In genomic region chr22:29190051-29190450, GRCh38 we compare ENCODE assay signal across 17 cellular contexts. TPM values are rescaled to one million over a fixed set of nuclear protein-coding genes. Genes with fewer than 3 reads are reported as not detected.
DNase-seq lines count a peak whose midpoint lies in the region; ATAC-seq, FAIRE-seq and TF ChIP-seq lines count a peak whose summit lies in the region.
"Had no signal": no experiment of that assay in that cellular context is flagged by ENCODE, and none has a peak within 500 bp of the region (broad histone marks: within the 10 kb centered on the region; RNA-seq: fewer than 3 reads in every experiment).

No MANE protein-coding gene starts in this region.

- no peak overlapping the region for H3K27ac ChIP-seq in kidney (ENCODE audit: low read depth in 2 of 2, low read length in 2 of 2)
- H3K27ac ChIP-seq in gastrocnemius medialis: no peak overlapping the region
- H3K27ac ChIP-seq in heart right ventricle: no peak overlapping the region
- H3K27ac ChIP-seq: BLaER1 had no signal

- H3K4me3 ChIP-seq in Loucy (ENCODE audit: low read length, poor library complexity, severe bottlenecking) (no peak overlapping the region), kidney (ENCODE audit: low read length in 2 of 2) (no peak overlapping the region), gastrocnemius medialis (no peak overlapping the region), heart right ventricle (no peak overlapping the region)
- H3K4me3 ChIP-seq: BLaER1 had no signal

- peaks cover 0 to 5% (median 0%) of the 10 kb centered on the region in 3 donors for H3K27me3 Mint-ChIP-seq in CD14-positive monocyte (ENCODE audit: low read depth in 3 of 3)

- no peaks in the 10 kb centered on the region for H3K79me2 ChIP-seq in Loucy (ENCODE audit: insufficient read depth, low read length)

- in situ Hi-C loops in gastrocnemius medialis (cut with MboI; ENCODE audit: low sequenced_read_pairs in 4 of 4): no loop called here

- H3K36me3 ChIP-seq in Loucy (ENCODE audit: insufficient read depth, low read length) (no peaks in the 10 kb centered on the region), kidney (ENCODE audit: control insufficient read depth in 1 of 2, insufficient read depth in 2 of 2, low read length in 2 of 2) (no peaks in the 10 kb centered on the region), gastrocnemius medialis (no peaks in the 10 kb centered on the region), heart right ventricle (no peaks in the 10 kb centered on the region)
- H3K36me3 ChIP-seq: BLaER1 had no signal

- peak overlapping the region; percentile 15 for H3K9ac ChIP-seq in Loucy (ENCODE audit: low read depth, low read length, poor library complexity, severe bottlenecking)
- H3K9ac ChIP-seq in kidney (ENCODE audit: low read length in 2 of 2): no peak overlapping the region
- H3K9ac ChIP-seq: BLaER1 had no signal

- H3K9me2 ChIP-seq in Loucy (replicated peaks; ENCODE audit: low read depth, low read length): no peaks in the 10 kb centered on the region

- H3K4me1 Mint-ChIP-seq in CD14-positive monocyte: no peaks in the 10 kb centered on the region
- H3K4me1 Mint-ChIP-seq in stimulated activated effector memory CD8-positive, alpha-beta T cell treated with anti-CD3 and anti-CD28 coated beads, Interleukin-12 subunit alpha, Interleukin-12 subunit beta, amount 100 ng/mL, for 72 hours: no peaks in the 10 kb centered on the region
- H3K4me1 Mint-ChIP-seq: CD4-positive, CD25-positive, alpha-beta regulatory T cell had no signal

- H3K27ac Mint-ChIP-seq in CD14-positive monocyte: peak overlapping the region in 1 of 7 donors; percentile 50
- H3K27ac Mint-ChIP-seq in stimulated activated effector memory CD8-positive, alpha-beta T cell treated with anti-CD3 and anti-CD28 coated beads, Interleukin-12 subunit alpha, Interleukin-12 subunit beta, amount 100 ng/mL, for 72 hours: peak overlapping the region; percentile 3
- H3K27ac Mint-ChIP-seq: CD4-positive, CD25-positive, alpha-beta regulatory T cell had no signal

- H3K9me3 Mint-ChIP-seq in CD14-positive monocyte: peaks cover 0 to 5% (median 3%) of the 10 kb centered on the region in 7 donors
- H3K9me3 Mint-ChIP-seq in stimulated activated effector memory CD8-positive, alpha-beta T cell treated with anti-CD3 and anti-CD28 coated beads, Interleukin-12 subunit alpha, Interleukin-12 subunit beta, amount 100 ng/mL, for 72 hours: no peaks in the 10 kb centered on the region

- H3K4me1 ChIP-seq in Loucy (ENCODE audit: insufficient read depth, low read length, poor library complexity, severe bottlenecking) (peaks cover 11% of the 10 kb centered on the region), kidney (ENCODE audit: control insufficient read depth in 1 of 2, insufficient read depth in 1 of 2, low read depth in 1 of 2, low read length in 2 of 2) (peaks cover 0 to 2% of the 10 kb centered on the region in 2 donors), gastrocnemius medialis (no peaks in the 10 kb centered on the region), heart right ventricle (peaks cover 0 to under 1% (median 0%) of the 10 kb centered on the region in 9 donors)

- no peak for TF ChIP-seq POLR2A in gastrocnemius medialis (IDR thresholded peaks at IDR 0.05)

- no peaks in the 10 kb centered on the region for H3K36me3 Mint-ChIP-seq in CD14-positive monocyte
- no peaks in the 10 kb centered on the region for H3K36me3 Mint-ChIP-seq in stimulated activated effector memory CD8-positive, alpha-beta T cell treated with anti-CD3 and anti-CD28 coated beads, Interleukin-12 subunit alpha, Interleukin-12 subunit beta, amount 100 ng/mL, for 72 hours
- H3K36me3 Mint-ChIP-seq: CD4-positive, CD25-positive, alpha-beta regulatory T cell had no signal

- no peak for ATAC-seq in stimulated activated effector memory CD8-positive, alpha-beta T cell treated with anti-CD3 and anti-CD28 coated beads, Interleukin-12 subunit alpha, Interleukin-12 subunit beta, amount 100 ng/mL, for 72 hours
- no peak for ATAC-seq in gastrocnemius medialis
- ATAC-seq in heart right ventricle: no peak

- intact Hi-C loops in CD14-positive monocyte (cut with micrococcal nuclease) (no loop called here), kidney (cut with DNase I) (no loop called here), gastrocnemius medialis (cut with DNase I; ENCODE audit: low total_unique reads) (no loop called here), heart right ventricle (cut with DNase I) (no loop called here)

- H3K9me3 ChIP-seq in Loucy (ENCODE audit: insufficient read depth, low read depth, low read length): 0 out of 2 replicates have a peak, but pooled peaks cover 3% of the 10 kb centered on the region
- H3K9me3 ChIP-seq in kidney (ENCODE audit: control insufficient read depth in 1 of 2, low read length in 2 of 2): no peaks in the 10 kb centered on the region
- no peaks in the 10 kb centered on the region for H3K9me3 ChIP-seq in gastrocnemius medialis
- peaks cover 0 to 9% (median 0%) of the 10 kb centered on the region in 11 donors for H3K9me3 ChIP-seq in heart right ventricle
- H3K9me3 ChIP-seq: BLaER1 had no signal

- no peaks in the 10 kb centered on the region; the same call in 1 of the 2 replicates for H3F3A ChIP-seq in Loucy (ENCODE audit: low read depth)

- FAIRE-seq in kidney (lab: Jason Lieb, UNC): no peak
- FAIRE-seq: GM12891, GM19239 had no signal

- no peak for TF ChIP-seq CTCF in CD14-positive monocyte (IDR thresholded peaks at IDR 0.05)
- TF ChIP-seq CTCF in Loucy (conservative IDR thresholded peaks at IDR 0.05; ENCODE audit: low read length): no peak
- TF ChIP-seq CTCF in kidney (IDR thresholded peaks at IDR 0.05; ENCODE audit: borderline replicate concordance, extremely low read depth, insufficient read depth): no peak
- TF ChIP-seq CTCF in GM10266 (IDR thresholded peaks at IDR 0.05; ENCODE audit: control insufficient read depth, insufficient read depth, low read depth, missing control alignments): no peak
- no peak for TF ChIP-seq CTCF in gastrocnemius medialis (IDR thresholded peaks at IDR 0.05 in 4 of 5, conservative IDR thresholded peaks at IDR 0.05 in 1 of 5)
- TF ChIP-seq CTCF in heart right ventricle (IDR thresholded peaks at IDR 0.05): no peak

- WGBS in heart right ventricle, 2 donors: 79 to 85% methylated on average over 8 of the region's 8 CpGs

- H4K20me1 ChIP-seq in Loucy (ENCODE audit: insufficient read depth, low read length, poor library complexity, severe bottlenecking): no peaks in the 10 kb centered on the region

- no peaks in the 10 kb centered on the region for H3K27me3 ChIP-seq in Loucy (ENCODE audit: insufficient read depth, low read length, poor library complexity, severe bottlenecking)
- no peaks in the 10 kb centered on the region for H3K27me3 ChIP-seq in gastrocnemius medialis
- no peaks in the 10 kb centered on the region for H3K27me3 ChIP-seq in heart right ventricle

- DNase-seq in CD14-positive monocyte (ENCODE audit: low spot score) (peak; percentile 34), kidney (peak; percentile 58), GM10266 (ENCODE audit: extremely low spot score) (no peak), gastrocnemius medialis (no peak), heart right ventricle (no peak)
- no peak for DNase-seq in stimulated activated effector memory CD8-positive, alpha-beta T cell treated with anti-CD3 and anti-CD28 coated beads, Interleukin-12 subunit alpha, Interleukin-12 subunit beta, amount 100 ng/mL, for 72 hours (ENCODE audit: low spot score in 2 of 2)
- DNase-seq: 8988T; AML-193; CD4-positive, CD25-positive, alpha-beta regulatory T cell; DMS 273 treated with DMSO at 0.1 percent for 48 hours; GOT3; H9 had no signal

- no peak overlapping the region for H3K4me3 Mint-ChIP-seq in CD14-positive monocyte
- no peak overlapping the region for H3K4me3 Mint-ChIP-seq in stimulated activated effector memory CD8-positive, alpha-beta T cell treated with anti-CD3 and anti-CD28 coated beads, Interleukin-12 subunit alpha, Interleukin-12 subunit beta, amount 100 ng/mL, for 72 hours
- H3K4me3 Mint-ChIP-seq: CD4-positive, CD25-positive, alpha-beta regulatory T cell; H9 had no signal

- no peak overlapping the region for H3K4me2 ChIP-seq in Loucy (ENCODE audit: low read depth, low read length, poor library complexity, severe bottlenecking)
- H3K4me2 ChIP-seq: BLaER1 had no signal

- no peak overlapping the region for H2AFZ ChIP-seq in Loucy (ENCODE audit: low read length)

RNA-seq across cellular contexts. Expression of gene EMID1, which starts 15.6 kb away (rescaled TPM):
- polyA plus RNA-seq in CD14-positive monocyte (not detected), kidney (ENCODE audit: insufficient read depth, low read depth, low replicate concordance) (25.5 TPM), heart right ventricle (under 1 TPM; 0.22 to 0.23 TPM)
- total RNA-seq in kidney (9.6 TPM), gastrocnemius medialis (1 to 10 TPM in 1 of 4 donors, under 1 TPM in 1, not detected in 2; 0.33 to 1.8 TPM), heart right ventricle (1 to 10 TPM in 1 of 10 donors, under 1 TPM in 8, not detected in 1; 0.26 to 1.1 (median 0.42) TPM)
- total RNA-seq: HT1080 had no signal

Comparison
In these comparisons a context has a peak if more than half of its experiments do, and no peak if none do; other contexts are left out.
1. DNase-seq: peak in CD14-positive monocyte (single experiment) and kidney (single experiment); none in stimulated activated effector memory CD8-positive, alpha-beta T cell treated with anti-CD3 and anti-CD28 coated beads, Interleukin-12 subunit alpha, Interleukin-12 subunit beta, amount 100 ng/mL, for 72 hours (0 of 2), GM10266 (single experiment), gastrocnemius medialis (0 of 2) and heart right ventricle (0 of 2).